Comparison of ENCODE assay signal across 8 cellular contexts in the genomic region with DNA sequence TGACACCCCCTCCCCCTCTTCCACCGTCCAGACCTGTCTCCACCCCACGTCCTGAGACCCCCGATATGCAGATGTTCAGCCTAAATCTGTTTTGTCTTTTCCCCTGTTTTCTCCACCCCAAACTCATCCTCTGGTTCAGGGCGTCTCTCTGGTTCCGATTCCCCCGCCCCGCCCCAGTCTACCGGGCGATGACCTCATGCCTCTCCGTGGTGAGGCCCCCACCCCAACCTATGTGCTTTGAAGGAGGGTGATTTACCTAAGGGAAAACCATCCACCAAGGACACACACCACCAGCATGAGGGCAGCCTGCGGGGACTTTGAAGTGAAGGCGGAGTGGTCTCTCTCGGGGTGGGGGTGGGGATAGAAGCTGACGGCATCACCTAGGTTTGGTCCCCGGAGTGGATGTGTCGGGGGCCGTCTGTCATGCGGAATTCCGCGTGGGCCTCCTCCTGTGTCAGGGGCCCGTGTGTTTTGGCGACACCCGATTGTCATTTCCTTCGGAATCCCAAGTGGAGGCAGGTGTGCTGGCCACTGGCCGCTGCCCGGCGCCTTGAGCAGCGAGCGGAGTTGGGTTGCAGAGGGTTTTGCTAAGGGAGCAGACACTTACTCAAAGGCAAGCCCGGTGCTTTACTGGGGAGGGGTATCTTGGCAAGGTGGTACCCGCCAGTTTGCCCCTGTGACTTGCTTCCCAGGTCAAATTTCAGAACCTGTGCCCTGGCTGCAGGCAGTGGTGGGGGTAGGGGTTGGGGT. TPM values are rescaled to one million over a fixed set of nuclear protein-coding genes. Genes with fewer than 3 reads are reported as not detected.
DNase-seq lines count a peak whose midpoint lies in the region; ATAC-seq lines count a peak whose summit lies in the region.

No MANE protein-coding gene starts in this region.

- peak overlapping the region; percentile 94 for H3K27ac Mint-ChIP-seq in T-helper 2 cell treated with Interferon-gamma antibody and Interleukin-4, amounts not matched to agents 5 μg/mL and 100 μg/mL, for 36 hours

- H3K36me3 Mint-ChIP-seq in T-helper 2 cell treated with Interferon-gamma antibody and Interleukin-4, amounts not matched to agents 5 μg/mL and 100 μg/mL, for 36 hours (ENCODE audit: low read depth) = peaks cover 28% of the 10 kb centered on the region

- H3K4me1 Mint-ChIP-seq in T-helper 2 cell treated with Interferon-gamma antibody and Interleukin-4, amounts not matched to agents 5 μg/mL and 100 μg/mL, for 36 hours (ENCODE audit: low read depth) = peaks cover 27% of the 10 kb centered on the region

- 27% methylated on average over 31 of the region's 31 CpGs for WGBS in urinary bladder

- H3K9ac ChIP-seq in duodenal mucosa (ENCODE audit: low read depth in 1 of 2, low read length in 2 of 2) = peak overlapping the region; percentile 61 to 84

- H3K9me3 Mint-ChIP-seq in T-helper 2 cell treated with Interferon-gamma antibody and Interleukin-4, amounts not matched to agents 5 μg/mL and 100 μg/mL, for 36 hours = no peaks in the 10 kb centered on the region

- peak overlapping the region; percentile 88 for H3K4me3 ChIP-seq in GM08714 (ENCODE audit: low read length)
- H3K4me3 ChIP-seq in duodenal mucosa (ENCODE audit: low read depth in 1 of 2, low read length in 2 of 2) = peak overlapping the region; percentile 86 to 88
- peak overlapping the region; percentile 69 to 91 for H3K4me3 ChIP-seq in muscle layer of duodenum (ENCODE audit: low read depth in 1 of 2, low read length in 2 of 2)
- H3K4me3 ChIP-seq in urinary bladder (ENCODE audit: low read depth, low read length) = peak overlapping the region; percentile 96

- no peaks in the 10 kb centered on the region for H3K27me3 Mint-ChIP-seq in T-helper 2 cell treated with Interferon-gamma antibody and Interleukin-4, amounts not matched to agents 5 μg/mL and 100 μg/mL, for 36 hours (ENCODE audit: low read depth)

- H3K27me3 ChIP-seq in duodenal mucosa (ENCODE audit: control insufficient read depth in 1 of 2, insufficient read depth in 2 of 2, low read length in 2 of 2) (no peaks in the 10 kb centered on the region), muscle layer of duodenum (ENCODE audit: low read depth, low read length) (no peaks in the 10 kb centered on the region)

- peaks cover 8 to 30% of the 10 kb centered on the region in 2 donors for H3K36me3 ChIP-seq in duodenal mucosa (ENCODE audit: control insufficient read depth in 1 of 2, insufficient read depth in 2 of 2, low read length in 2 of 2)
- peaks cover 0 to 24% of the 10 kb centered on the region in 2 donors for H3K36me3 ChIP-seq in muscle layer of duodenum (ENCODE audit: control insufficient read depth in 1 of 2, insufficient read depth in 2 of 2, low read length in 2 of 2)
- no peaks in the 10 kb centered on the region for H3K36me3 ChIP-seq in urinary bladder (ENCODE audit: insufficient read depth)

- peak overlapping the region; percentile 95 for H3K4me3 Mint-ChIP-seq in T-helper 2 cell treated with Interferon-gamma antibody and Interleukin-4, amounts not matched to agents 5 μg/mL and 100 μg/mL, for 36 hours

- peak overlapping the region; percentile 47 for H3K27ac ChIP-seq in duodenal mucosa (ENCODE audit: low read depth, low read length)
- H3K27ac ChIP-seq in muscle layer of duodenum (ENCODE audit: low read length) = peak overlapping the region; percentile 56
- H3K27ac ChIP-seq in urinary bladder (ENCODE audit: low read depth) = no peak overlapping the region

- peaks cover 8 to 20% of the 10 kb centered on the region in 2 donors for H3K4me1 ChIP-seq in duodenal mucosa (ENCODE audit: control insufficient read depth in 1 of 2, insufficient read depth in 2 of 2, low read length in 2 of 2)
- peaks cover 0 to 33% of the 10 kb centered on the region in 2 donors for H3K4me1 ChIP-seq in muscle layer of duodenum (ENCODE audit: control insufficient read depth in 1 of 2, insufficient read depth in 2 of 2, low read length in 2 of 2)
- H3K4me1 ChIP-seq in urinary bladder (ENCODE audit: insufficient read depth) = no peaks in the 10 kb centered on the region

- ATAC-seq in GM21529 (IDR thresholded peaks at IDR 0.05; ENCODE audit: unreplicated experiment) = no peak
- ATAC-seq in GM19397 (IDR thresholded peaks at IDR 0.05; ENCODE audit: unreplicated experiment) = no peak

- H3K9me3 ChIP-seq in duodenal mucosa (ENCODE audit: control insufficient read depth in 1 of 2, low read length in 2 of 2) = no peaks in the 10 kb centered on the region
- H3K9me3 ChIP-seq in muscle layer of duodenum (ENCODE audit: control insufficient read depth in 1 of 2, low read length in 2 of 2) = no peaks in the 10 kb centered on the region

- DNase-seq in T-helper 2 cell treated with Interferon-gamma antibody and Interleukin-4, amounts not matched to agents 5 μg/mL and 100 μg/mL, for 36 hours (ENCODE audit: low spot score) = no peak
- no peak for DNase-seq in DMS53 treated with DMSO at 0.1 percent for 48 hours (lab: John Stamatoyannopoulos, UW; ENCODE audit: unreplicated experiment)

RNA-seq across cellular contexts. Expression of a gene that starts 1.4 kb away (rescaled TPM):
- 30.5 TPM for total RNA-seq in urinary bladder
- polyA plus RNA-seq in urinary bladder = 30.5 TPM

RNA-seq across cellular contexts. Expression of a gene that starts 7.1 kb away (rescaled TPM):
- total RNA-seq in urinary bladder = 2.9 TPM
- 18.3 TPM for polyA plus RNA-seq in urinary bladder

RNA-seq across cellular contexts. Expression of a gene that starts 24.3 kb away (rescaled TPM):
- not detected for total RNA-seq in urinary bladder
- not detected for polyA plus RNA-seq in urinary bladder

RNA-seq across cellular contexts. Expression of a gene that starts 27.2 kb away (rescaled TPM):
- not detected for total RNA-seq in urinary bladder
- not detected for polyA plus RNA-seq in urinary bladder

RNA-seq across cellular contexts. Expression of a gene that starts 31.4 kb away (rescaled TPM):
- total RNA-seq in urinary bladder = not detected
- 0.79 TPM for polyA plus RNA-seq in urinary bladder
